8 cellular contexts compared by ENCODE assay signal in the genomic region with DNA sequence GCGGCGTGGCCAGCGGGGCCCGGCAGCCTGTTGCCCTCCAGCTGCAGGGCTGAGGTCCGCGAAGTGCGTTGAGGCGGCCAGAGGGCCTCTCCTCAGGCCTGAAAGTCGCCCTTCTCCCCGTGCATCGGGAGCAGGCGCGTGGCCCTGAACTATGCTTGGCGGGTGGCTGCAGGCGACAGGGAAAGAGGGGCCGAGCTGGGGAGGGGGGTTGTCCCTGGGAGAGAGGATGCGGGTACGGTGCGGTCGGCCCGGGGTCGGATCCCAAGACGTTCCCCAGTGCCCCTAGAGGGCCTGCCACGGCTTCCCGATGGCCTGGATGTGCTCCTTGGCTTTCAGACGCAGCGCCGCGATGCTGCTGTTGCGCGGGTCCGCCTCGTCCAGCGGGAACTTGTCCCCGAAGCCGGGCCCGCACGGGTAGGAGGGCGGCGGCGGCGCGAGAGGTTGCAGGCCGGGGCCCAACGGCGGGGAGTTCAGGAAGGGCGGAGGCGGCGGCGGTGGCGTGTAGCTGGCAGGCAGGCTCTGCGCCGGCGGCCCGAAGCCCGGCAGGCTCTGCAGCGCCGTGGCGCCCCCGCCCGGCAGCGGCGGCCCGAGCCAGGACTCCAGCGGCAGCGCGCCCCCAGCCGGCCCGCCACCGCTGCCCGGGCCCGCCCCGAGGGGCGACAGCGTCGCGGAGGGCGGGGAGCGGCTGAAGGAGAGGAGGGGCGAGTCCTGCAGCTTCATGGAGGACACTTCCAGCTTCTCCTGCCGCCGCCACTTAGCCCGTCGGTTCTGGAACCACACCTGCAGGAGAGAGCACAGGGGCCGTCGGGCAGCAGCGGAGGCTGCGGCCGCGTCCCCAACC. TPM values are rescaled to one million over a fixed set of nuclear protein-coding genes. Genes with fewer than 3 reads are reported as not detected.
A peak's percentile ranks its signal among the peaks of the same experiment; 100 is the strongest.
DNase-seq lines count a peak whose midpoint lies in the region; ATAC-seq, FAIRE-seq and TF ChIP-seq lines count a peak whose summit lies in the region.

No MANE protein-coding gene starts in this region.

- H3K36me3 Mint-ChIP-seq in memory B cell, result peaks cover 2% of the 10 kb centered on the region

- no peaks in the 10 kb centered on the region for H3K79me2 ChIP-seq in GM12878 (ENCODE audit: control insufficient read depth, insufficient read depth, low read length)

- peaks cover 35% of the 10 kb centered on the region for H3K27me3 Mint-ChIP-seq in memory B cell

- TF ChIP-seq RAD21 in GM12878 (IDR thresholded peaks at IDR 0.05; ENCODE audit: insufficient read depth, low read depth, low read length), result no peak

- TF ChIP-seq POLR2A in GM12878 (IDR thresholded peaks at IDR 0.05; ENCODE audit: low read depth, low read length) (no peak), transverse colon (IDR thresholded peaks at IDR 0.05) (no peak), gastrocnemius medialis (IDR thresholded peaks at IDR 0.05) (no peak)

- peaks cover 100% of the 10 kb centered on the region for H3K27me3 ChIP-seq in BE2C
- H3K27me3 ChIP-seq in GM12878 (replicated peaks in 1 of 2; ENCODE audit: control insufficient read depth in 2 of 2, insufficient read depth in 2 of 2, low read length in 1 of 2), result peaks cover 21 to 45% of the 10 kb centered on the region in 2 experiments
- peaks cover 100% of the 10 kb centered on the region for H3K27me3 ChIP-seq in transverse colon
- H3K27me3 ChIP-seq in gastrocnemius medialis, result peaks cover 97 to 98% (median 98%) of the 10 kb centered on the region in 3 donors

- POLR2A ChIA-PET in GM12878 (lab: Charles Lee), result no interaction called here

- RAD21 ChIA-PET in GM12878 (lab: Charles Lee; ENCODE audit: unreplicated experiment), result interaction anchor here (1.3 kb wide), 1 partner anchor 185 kb away, joined by 5 read pairs; no protein-coding TSS in a partner anchor

- H3K27ac ChIP-seq in GM12878 (ENCODE audit: control insufficient read depth, insufficient read depth) (no peak overlapping the region), transverse colon (no peak overlapping the region), gastrocnemius medialis (no peak overlapping the region)

- peaks cover 2% of the 10 kb centered on the region for H3K9me3 Mint-ChIP-seq in memory B cell

- WGBS in GM12878 (ENCODE audit: insufficient coverage, insufficient replicate concordance, low lambda C conversion rate, missing lambda C conversion rate), result 24% methylated on average over 47 of the region's 90 CpGs
- 7% methylated on average over 60 of the region's 90 CpGs; no CpG with 5 or more reads in 1 of the 2 donors for WGBS in transverse colon (ENCODE audit: low coverage in 1 of 2), 2 donors

- H2AFZ ChIP-seq in GM12878 (ENCODE audit: control insufficient read depth, low read depth, low read length), result no peak overlapping the region

- H3K36me3 ChIP-seq in BE2C (no peaks in the 10 kb centered on the region), GM12878 (ENCODE audit: control insufficient read depth in 2 of 2, insufficient read depth in 2 of 2, low read length in 1 of 2) (no peaks in the 10 kb centered on the region), transverse colon (no peaks in the 10 kb centered on the region), gastrocnemius medialis (no peaks in the 10 kb centered on the region)

- H3K4me3 ChIP-seq in BE2C (ENCODE audit: low read depth, low read length), result no peak overlapping the region
- no peak overlapping the region for H3K4me3 ChIP-seq in GM12878
- peak overlapping the region in 2 of 4 donors; percentile 9 to 32 for H3K4me3 ChIP-seq in transverse colon
- H3K4me3 ChIP-seq in gastrocnemius medialis, result peak overlapping the region in 1 of 4 donors; percentile 31

- no peaks in the 10 kb centered on the region for H3K9me3 ChIP-seq in BE2C
- no peaks in the 10 kb centered on the region; the same call in 2 of the 3 replicates for H3K9me3 ChIP-seq in GM12878 (replicated peaks; ENCODE audit: control insufficient read depth, insufficient read depth, low read length)
- H3K9me3 ChIP-seq in transverse colon, result no peaks in the 10 kb centered on the region
- H3K9me3 ChIP-seq in gastrocnemius medialis, result no peaks in the 10 kb centered on the region

- DNase-seq in BE2C, result peak; percentile 57
- peak; percentile 54 for DNase-seq in NCI-H2196 (lab: John Stamatoyannopoulos, UW; ENCODE audit: unreplicated experiment)
- DNase-seq in GM12878 (ENCODE audit: low read depth, low spot score), result no peak
- DNase-seq in memory B cell (ENCODE audit: low spot score in 2 of 2), result peak in 1 of 2 donors; percentile 38
- no peak for DNase-seq in transverse colon
- no peak for DNase-seq in gastrocnemius medialis

- peaks cover 12% of the 10 kb centered on the region for H3K4me1 Mint-ChIP-seq in memory B cell

- CTCF ChIA-PET in GM12878 (lab: Yijun Ruan, JAX), result interaction anchor here (0.7 to 1.3 kb wide), 2 partner anchors 99 to 184 kb away, joined by 3 read pairs; no protein-coding TSS in a partner anchor

- FAIRE-seq in GM12878 (lab: Jason Lieb, UNC), result no peak

- no TSS peak for BruUV-seq in GM12878 (replicated peaks; lab: Mats Ljungman, UMichigan)

- peak overlapping the region; percentile 7 for H3K27ac Mint-ChIP-seq in memory B cell

- intact Hi-C loops in GM12878 (cut with micrococcal nuclease; ENCODE audit: unreplicated experiment), result no loop called here
- intact Hi-C loops in transverse colon (cut with DNase I; ENCODE audit: low total_unique reads), result no loop called here
- intact Hi-C loops in gastrocnemius medialis (cut with DNase I; ENCODE audit: low total_unique reads), result no loop called here

- no peaks in the 10 kb centered on the region for H3K4me1 ChIP-seq in BE2C
- H3K4me1 ChIP-seq in GM12878 (ENCODE audit: control insufficient read depth, insufficient read depth, low read length), result no peaks in the 10 kb centered on the region
- H3K4me1 ChIP-seq in transverse colon, result peaks cover 7 to 33% (median 20%) of the 10 kb centered on the region in 4 donors
- peaks cover 0 to 6% of the 10 kb centered on the region in 2 donors for H3K4me1 ChIP-seq in gastrocnemius medialis

- peak overlapping the region; percentile 69 for H3K4me3 Mint-ChIP-seq in memory B cell

- ATAC-seq in GM19351 (IDR thresholded peaks at IDR 0.05; ENCODE audit: unreplicated experiment), result peak; percentile 63
- ATAC-seq in GM12878, result peak; percentile 54
- ATAC-seq in memory B cell (ENCODE audit: low read depth), result peak; percentile 53
- no peak for ATAC-seq in gastrocnemius medialis
- ATAC-seq in HG02973 (IDR thresholded peaks at IDR 0.05; ENCODE audit: unreplicated experiment), result no peak

- in situ Hi-C loops in GM12878 (cut with MboI) (no loop called here), transverse colon (cut with MboI; ENCODE audit: low pct_ligation_motif_present in 1 of 4, low pct_unique_long_range_greater_than_20kb in 1 of 4, low sequenced_read_pairs in 3 of 4) (no loop called here), gastrocnemius medialis (cut with MboI; ENCODE audit: low sequenced_read_pairs in 4 of 4) (no loop called here)

- SMC1A ChIA-PET in GM12878 (lab: Charles Lee; ENCODE audit: uncharacterized antibody, unreplicated experiment), result interaction anchor here (1.3 kb wide), 1 partner anchor 183 kb away, joined by 3 read pairs; no protein-coding TSS in a partner anchor

- no peak for TF ChIP-seq EP300 in GM12878 (IDR thresholded peaks at IDR 0.05; ENCODE audit: borderline replicate concordance in 1 of 2, control insufficient read depth in 1 of 2, low read depth in 2 of 2, low read length in 2 of 2)
- no peak for TF ChIP-seq EP300 in transverse colon (IDR thresholded peaks at IDR 0.05; ENCODE audit: low read depth)

- no peaks in the 10 kb centered on the region for H4K20me1 ChIP-seq in GM12878 (ENCODE audit: control insufficient read depth, insufficient read depth)

- no peak overlapping the region for H3K9ac ChIP-seq in GM12878 (ENCODE audit: control insufficient read depth, insufficient read depth, low read length)

- no peak overlapping the region for H3K4me2 ChIP-seq in GM12878 (ENCODE audit: control insufficient read depth, insufficient read depth)

- TF ChIP-seq CTCF in BE2C (IDR thresholded peaks at IDR 0.05; ENCODE audit: low read depth, low read length) (no peak), GM12878 (IDR thresholded peaks at IDR 0.05 in 2 of 3, conservative IDR thresholded peaks at IDR 0.05 in 1 of 3; ENCODE audit: control insufficient read depth in 2 of 3, extremely low read depth in 1 of 3, insufficient read depth in 1 of 3, low read depth in 3 of 3, low read length in 3 of 3) (peak in 1 of 3 experiments; percentile 23; a peak in 2 of 6 replicates), transverse colon (IDR thresholded peaks at IDR 0.05) (no peak), gastrocnemius medialis (IDR thresholded peaks at IDR 0.05 in 4 of 5, conservative IDR thresholded peaks at IDR 0.05 in 1 of 5) (no peak)

RNA-seq across cellular contexts. Expression of gene RAX, which starts 4.3 kb away (rescaled TPM):
- not detected for polyA plus RNA-seq in BE2C (2012; ENCODE audit: insufficient read depth, insufficient read length, low read depth)
- total RNA-seq in GM12878 (2013; cell fraction: nucleolus; rRNA removed), result not detected in 2 replicates
- total RNA-seq in GM12878 (2014; rRNA removed) (not detected in 2 replicates), GM12878 (2014; rRNA removed; fragmentation: Illumina TruSeq; extraction: Trizol) (not detected in 2 replicates), GM12878 (2021) (not detected in 2 replicates), transverse colon (not detected), gastrocnemius medialis (not detected)
- not detected for polyA plus RNA-seq in GM12878 (2011; ENCODE audit: low read depth)
- polyA plus RNA-seq in GM12878 (2011; rRNA removed) (not detected in 2 replicates), GM12878 (2014; fragmentation: Illumina TruSeq; extraction: Trizol) (not detected in 2 replicates), GM12878 (2014; fragmentation: Nextera tagmentation; extraction: Ambion mirVana) (not detected), GM12878 (2014; rRNA removed) (not detected in 2 replicates), GM12878 (2016; fragmentation: Nextera tagmentation; extraction: Ambion mirVana) (not detected)
- not detected in 2 replicates for polyA plus RNA-seq in GM12878 (2011; cell fraction: cytosol; rRNA removed)
- not detected in 2 replicates for polyA plus RNA-seq in GM12878 (2011; cell fraction: nucleus; rRNA removed)
- polyA plus RNA-seq in GM12878 (2012), result not detected in 2 replicates
- polyA minus RNA-seq in GM12878 (2011; rRNA and poly(A)+ RNA removed), result not detected in 2 replicates
- polyA minus RNA-seq in GM12878 (2011; cell fraction: cytosol; rRNA and poly(A)+ RNA removed), result not detected in 2 replicates
- polyA minus RNA-seq in GM12878 (2011; cell fraction: nucleus; rRNA and poly(A)+ RNA removed), result not detected in 2 replicates

RNA-seq across cellular contexts. Expression of gene GRP, which starts 49.0 kb away (rescaled TPM):
- polyA plus RNA-seq in BE2C (2012; ENCODE audit: insufficient read depth, insufficient read length, low read depth), result not detected
- not detected in 2 replicates for total RNA-seq in GM12878 (2013; cell fraction: nucleolus; rRNA removed)
- total RNA-seq in GM12878 (2014; rRNA removed) (not detected in 2 replicates), GM12878 (2014; rRNA removed; fragmentation: Illumina TruSeq; extraction: Trizol) (not detected in 2 replicates), GM12878 (2021) (not detected in 2 replicates), transverse colon (not detected), gastrocnemius medialis (not detected)
- not detected for polyA plus RNA-seq in GM12878 (2011; ENCODE audit: low read depth)
- polyA plus RNA-seq in GM12878 (2011; rRNA removed) (not detected in 2 replicates), GM12878 (2014; fragmentation: Illumina TruSeq; extraction: Trizol) (not detected in 2 replicates), GM12878 (2014; fragmentation: Nextera tagmentation; extraction: Ambion mirVana) (not detected), GM12878 (2014; rRNA removed) (not detected in 2 replicates), GM12878 (2016; fragmentation: Nextera tagmentation; extraction: Ambion mirVana) (not detected)
- not detected in 2 replicates for polyA plus RNA-seq in GM12878 (2011; cell fraction: cytosol; rRNA removed)
- polyA plus RNA-seq in GM12878 (2011; cell fraction: nucleus; rRNA removed), result not detected in 2 replicates
- polyA plus RNA-seq in GM12878 (2012), result not detected in 2 replicates
- not detected in 2 replicates for polyA minus RNA-seq in GM12878 (2011; rRNA and poly(A)+ RNA removed)
- not detected in 2 replicates for polyA minus RNA-seq in GM12878 (2011; cell fraction: cytosol; rRNA and poly(A)+ RNA removed)
- polyA minus RNA-seq in GM12878 (2011; cell fraction: nucleus; rRNA and poly(A)+ RNA removed), result not detected in 2 replicates

RNA-seq across cellular contexts. Expression of gene CPLX4, which starts 49.5 kb away (rescaled TPM):
- polyA plus RNA-seq in BE2C (2012; ENCODE audit: insufficient read depth, insufficient read length, low read depth), result not detected
- not detected in 2 replicates for total RNA-seq in GM12878 (2013; cell fraction: nucleolus; rRNA removed)
- not detected in 2 replicates for total RNA-seq in GM12878 (2014; rRNA removed)
- not detected in 2 replicates for total RNA-seq in GM12878 (2014; rRNA removed; fragmentation: Illumina TruSeq; extraction: Trizol)
- total RNA-seq in GM12878 (2021), result not detected in 2 replicates
- not detected for polyA plus RNA-seq in GM12878 (2011; ENCODE audit: low read depth)
- not detected in 2 replicates for polyA plus RNA-seq in GM12878 (2011; rRNA removed)
- not detected in 2 replicates for polyA plus RNA-seq in GM12878 (2011; cell fraction: cytosol; rRNA removed)
- not detected in 2 replicates for polyA plus RNA-seq in GM12878 (2011; cell fraction: nucleus; rRNA removed)
- not detected in 2 replicates for polyA plus RNA-seq in GM12878 (2012)
- not detected in 2 replicates for polyA plus RNA-seq in GM12878 (2014; fragmentation: Illumina TruSeq; extraction: Trizol)
- polyA plus RNA-seq in GM12878 (2014; fragmentation: Nextera tagmentation; extraction: Ambion mirVana), result not detected
- not detected in 2 replicates for polyA plus RNA-seq in GM12878 (2014; rRNA removed)
- not detected for polyA plus RNA-seq in GM12878 (2016; fragmentation: Nextera tagmentation; extraction: Ambion mirVana)
- polyA minus RNA-seq in GM12878 (2011; rRNA and poly(A)+ RNA removed), result not detected in 2 replicates
- not detected in 2 replicates for polyA minus RNA-seq in GM12878 (2011; cell fraction: cytosol; rRNA and poly(A)+ RNA removed)
- not detected in 2 replicates for polyA minus RNA-seq in GM12878 (2011; cell fraction: nucleus; rRNA and poly(A)+ RNA removed)
- not detected for total RNA-seq in transverse colon
- not detected for total RNA-seq in gastrocnemius medialis

Comparison
In these comparisons a context has a peak if more than half of its experiments do, and no peak if none do; other contexts are left out.
1. DNase-seq: peak in BE2C (single experiment) and NCI-H2196 (single experiment); none in GM12878 (single experiment), transverse colon (single experiment) and gastrocnemius medialis (0 of 2).
2. ATAC-seq: peak in GM19351 (single experiment), GM12878 (single experiment) and memory B cell (single experiment); none in gastrocnemius medialis (0 of 2) and HG02973 (single experiment).